13 cellular contexts compared by ENCODE assay signal in the genomic region with DNA sequence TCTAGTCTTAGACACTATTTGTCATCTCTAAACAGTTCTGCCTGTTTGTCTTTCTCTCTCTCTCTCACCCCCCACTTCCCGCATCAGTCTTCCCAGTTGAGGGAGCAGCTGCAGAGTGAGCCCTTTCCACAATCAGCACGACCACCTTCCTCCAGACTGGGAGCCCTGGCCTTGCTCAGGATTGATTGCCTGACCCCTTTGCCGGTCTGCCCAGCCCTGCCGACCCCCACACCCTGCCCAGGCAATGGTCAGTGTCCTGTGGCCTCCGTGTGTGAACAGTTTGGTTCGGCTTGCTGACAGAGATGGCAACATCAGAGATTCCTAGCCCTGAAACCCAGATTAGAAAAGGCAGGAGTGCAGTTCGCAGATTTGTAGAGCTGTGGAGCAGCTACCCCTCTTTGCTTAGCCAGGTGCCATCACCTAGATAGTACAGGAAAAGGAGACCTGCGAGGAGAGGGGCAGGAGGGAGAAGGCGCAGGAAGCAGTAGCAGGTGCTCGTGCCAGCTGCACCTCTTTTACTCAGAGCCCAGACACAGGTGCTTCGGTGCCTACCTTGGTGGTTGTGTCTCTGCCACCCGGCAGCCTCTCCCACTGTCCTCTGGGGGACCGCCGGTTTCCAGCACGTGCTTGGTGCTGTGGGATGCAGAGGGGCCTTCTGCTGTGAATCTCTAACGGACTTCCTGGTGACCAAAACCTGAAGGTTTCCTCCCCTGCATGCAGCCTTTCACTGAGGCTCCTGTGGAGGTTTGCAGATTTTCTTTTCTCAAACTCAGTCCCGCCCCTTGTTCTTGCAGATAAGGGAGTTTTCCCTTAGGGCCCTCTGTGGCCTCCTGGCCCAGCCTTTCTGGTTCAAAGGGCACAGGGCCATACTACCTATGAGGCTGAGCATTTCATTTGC.
A peak's percentile ranks its signal among the peaks of the same experiment; 100 is the strongest.
DNase-seq lines count a peak whose midpoint lies in the region; ATAC-seq, FAIRE-seq and TF ChIP-seq lines count a peak whose summit lies in the region.
"Had no signal": no experiment of that assay in that cellular context is flagged by ENCODE, and none has a peak within 500 bp of the region (broad histone marks: within the 10 kb centered on the region; RNA-seq: fewer than 3 reads in every experiment).

No MANE protein-coding gene starts in this region.

- peak in 2 of 3 experiments; percentile 20 to 51 for DNase-seq in NCI-H1417 (lab: John Stamatoyannopoulos, UW)
- no peak for DNase-seq in NCI-H1417 treated with DMSO at 0.1 percent for 48 hours (lab: John Stamatoyannopoulos, UW)
- peak; percentile 53 for DNase-seq in RPMI8226
- no peak for DNase-seq in effector memory CD8-positive, alpha-beta T cell
- DNase-seq in pancreas: no peak
- DNase-seq in GM19238 (ENCODE audit: insufficient read length, low spot score): no peak
- DNase-seq in WERI-Rb-1: no peak
- DNase-seq: EL, glutamatergic neuron, KG1, NCI-H526 treated with DMSO at 0.1 percent for 48 hours had no signal

- intact Hi-C loops in pancreas (cut with DNase I): no loop called here

- no peaks in the 10 kb centered on the region for H3K9me3 Mint-ChIP-seq in effector memory CD8-positive, alpha-beta T cell
- H3K9me3 Mint-ChIP-seq: dendritic cell treated with granulocyte-macrophage colony-stimulating factor and Interleukin-4, amounts not matched to agents 40 ng/mL and 50 ng/mL, for 4 days had no signal

- H3K4me1 ChIP-seq in pancreas: peaks cover 0 to 9% (median 8%) of the 10 kb centered on the region in 3 donors

- peaks cover 31% of the 10 kb centered on the region for H3K36me3 Mint-ChIP-seq in effector memory CD8-positive, alpha-beta T cell (ENCODE audit: insufficient read depth)

- no peaks in the 10 kb centered on the region for H3K27me3 Mint-ChIP-seq in effector memory CD8-positive, alpha-beta T cell

- H3K4me3 ChIP-seq in pancreas (no peak overlapping the region), WERI-Rb-1 (ENCODE audit: low read depth, low read length) (no peak overlapping the region)

- FAIRE-seq in pancreas (lab: Jason Lieb, UNC): no peak

- H3K4me3 Mint-ChIP-seq in effector memory CD8-positive, alpha-beta T cell: peak overlapping the region; percentile 86 to 97
- H3K4me3 Mint-ChIP-seq: dendritic cell treated with granulocyte-macrophage colony-stimulating factor and Interleukin-4, amounts not matched to agents 40 ng/mL and 50 ng/mL, for 4 days had no signal

- H3K36me3 ChIP-seq in pancreas: no peaks in the 10 kb centered on the region
- H3K36me3 ChIP-seq in WERI-Rb-1: no peaks in the 10 kb centered on the region

- TF ChIP-seq CTCF in pancreas (IDR thresholded peaks at IDR 0.05) (no peak), WERI-Rb-1 (IDR thresholded peaks at IDR 0.05; ENCODE audit: low read depth, low read length) (no peak)

- H3K27ac ChIP-seq in pancreas (no peak overlapping the region), WERI-Rb-1 (no peak overlapping the region)

- H3K27me3 ChIP-seq in pancreas (no peaks in the 10 kb centered on the region), WERI-Rb-1 (ENCODE audit: insufficient read depth, low read depth, severe bottlenecking) (no peaks in the 10 kb centered on the region)

- peaks cover 70 to 71% of the 10 kb centered on the region in 2 donors for H3K4me1 Mint-ChIP-seq in effector memory CD8-positive, alpha-beta T cell (ENCODE audit: low read depth in 2 of 2)

- peak overlapping the region; percentile 75 to 95 for H3K27ac Mint-ChIP-seq in effector memory CD8-positive, alpha-beta T cell
- H3K27ac Mint-ChIP-seq: dendritic cell treated with granulocyte-macrophage colony-stimulating factor and Interleukin-4, amounts not matched to agents 40 ng/mL and 50 ng/mL, for 4 days had no signal

- no peaks in the 10 kb centered on the region for H3K9me3 ChIP-seq in pancreas
- H3K9me3 ChIP-seq in WERI-Rb-1 (ENCODE audit: severe bottlenecking): no peaks in the 10 kb centered on the region

- peak; percentile 28 for ATAC-seq in effector memory CD8-positive, alpha-beta T cell (replicated peaks)
- ATAC-seq in pancreas (peak; percentile 11 to 82 (median 60)), GM21528 (IDR thresholded peaks at IDR 0.05; ENCODE audit: low FRiP score, unreplicated experiment) (no peak)

- 46 to 56% methylated on average over 17 of the region's 17 CpGs for WGBS in pancreas, 2 donors

Comparison
In these comparisons a context has a peak if more than half of its experiments do, and no peak if none do; other contexts are left out.
1. DNase-seq: peak in NCI-H1417 (2 of 3) and RPMI8226 (single experiment); none in NCI-H1417 treated with DMSO at 0.1 percent for 48 hours (single experiment), effector memory CD8-positive, alpha-beta T cell (0 of 3), pancreas (0 of 6), GM19238 (single experiment) and WERI-Rb-1 (single experiment).